In genomic region chr5:1316588-1316902, GRCh38 we compare ENCODE assay signal across 12 cellular contexts. TPM values are rescaled to one million over a fixed set of nuclear protein-coding genes. Genes with fewer than 3 reads are reported as not detected.
DNase-seq lines count a peak whose midpoint lies in the region; ATAC-seq and TF ChIP-seq lines count a peak whose summit lies in the region.
"Had no signal": no experiment of that assay in that cellular context is flagged by ENCODE, and none has a peak within 500 bp of the region (broad histone marks: within the 10 kb centered on the region; RNA-seq: fewer than 3 reads in every experiment).

No MANE protein-coding gene starts in this region.

- in situ Hi-C loops in GM18951 (cut with MboI; ENCODE audit: low sequenced_read_pairs, unreplicated experiment), result no loop called here

- peaks cover 4% of the 10 kb centered on the region for H3K9me3 Mint-ChIP-seq in CD4-positive, alpha-beta T cell
- H3K9me3 Mint-ChIP-seq in activated T-helper 1 cell treated with anti-CD3 and anti-CD28 coated beads, Interleukin-12 subunit alpha, Interleukin-12 subunit beta, Interleukin-2, Interleukin-4 antibody, amounts not matched to agents 30 ng/mL and 10 ng/mL and 1 ng/mL, durations not matched to agents 14 hours and 24 hours and 36 hours, result no peaks in the 10 kb centered on the region
- no peaks in the 10 kb centered on the region for H3K9me3 Mint-ChIP-seq in nephron progenitor cell

- DNase-seq in CD4-positive, alpha-beta T cell, result no peak
- DNase-seq in activated T-helper 1 cell treated with anti-CD3 and anti-CD28 coated beads, Interleukin-12 subunit alpha, Interleukin-12 subunit beta, Interleukin-2, Interleukin-4 antibody, amounts not matched to agents 30 ng/mL and 10 ng/mL and 1 ng/mL, durations not matched to agents 14 hours and 24 hours and 36 hours (ENCODE audit: low spot score), result no peak
- DNase-seq in nephron progenitor cell (no peak), NCI-H1930 (lab: John Stamatoyannopoulos, UW) (no peak), NCI-H446 (lab: John Stamatoyannopoulos, UW) (no peak), NCI-H146 treated with DMSO at 0.1 percent for 48 hours (lab: John Stamatoyannopoulos, UW; ENCODE audit: unreplicated experiment) (no peak)
- DNase-seq: glutamatergic neuron, KG1, midbrain had no signal

- peaks cover 56% of the 10 kb centered on the region for H3K36me3 Mint-ChIP-seq in CD4-positive, alpha-beta T cell (ENCODE audit: low read depth)
- peaks cover 30% of the 10 kb centered on the region for H3K36me3 Mint-ChIP-seq in activated T-helper 1 cell treated with anti-CD3 and anti-CD28 coated beads, Interleukin-12 subunit alpha, Interleukin-12 subunit beta, Interleukin-2, Interleukin-4 antibody, amounts not matched to agents 30 ng/mL and 10 ng/mL and 1 ng/mL, durations not matched to agents 14 hours and 24 hours and 36 hours (ENCODE audit: low read depth)
- peaks cover 17% of the 10 kb centered on the region for H3K36me3 Mint-ChIP-seq in nephron progenitor cell (ENCODE audit: low read depth)

- no peak for TF ChIP-seq CTCF in CD4-positive, alpha-beta T cell (IDR thresholded peaks at IDR 0.05)
- TF ChIP-seq CTCF in nephron progenitor cell (IDR thresholded peaks at IDR 0.05), result no peak

- intact Hi-C loops in CD4-positive, alpha-beta T cell (cut with DNase I, micrococcal nuclease), result loop anchor here (1.0 to 10.0 kb wide), 3 partner anchors 28 to 62 kb away; partner anchors contain the start of gene CLPTM1L (in 1 of the 2)
- intact Hi-C loops in activated T-helper 1 cell treated with anti-CD3 and anti-CD28 coated beads, Interleukin-12 subunit alpha, Interleukin-12 subunit beta, Interleukin-2, Interleukin-4 antibody, amounts not matched to agents 30 ng/mL and 10 ng/mL and 1 ng/mL, durations not matched to agents 14 hours and 24 hours and 36 hours (cut with micrococcal nuclease), result no loop called here

- peaks cover 61% of the 10 kb centered on the region for H3K4me1 Mint-ChIP-seq in CD4-positive, alpha-beta T cell (ENCODE audit: low read depth)
- peaks cover 60% of the 10 kb centered on the region for H3K4me1 Mint-ChIP-seq in activated T-helper 1 cell treated with anti-CD3 and anti-CD28 coated beads, Interleukin-12 subunit alpha, Interleukin-12 subunit beta, Interleukin-2, Interleukin-4 antibody, amounts not matched to agents 30 ng/mL and 10 ng/mL and 1 ng/mL, durations not matched to agents 14 hours and 24 hours and 36 hours (ENCODE audit: low read depth)
- H3K4me1 Mint-ChIP-seq in nephron progenitor cell, result peaks cover 26% of the 10 kb centered on the region

- H3K27me3 Mint-ChIP-seq in CD4-positive, alpha-beta T cell, result no peaks in the 10 kb centered on the region
- H3K27me3 Mint-ChIP-seq in activated T-helper 1 cell treated with anti-CD3 and anti-CD28 coated beads, Interleukin-12 subunit alpha, Interleukin-12 subunit beta, Interleukin-2, Interleukin-4 antibody, amounts not matched to agents 30 ng/mL and 10 ng/mL and 1 ng/mL, durations not matched to agents 14 hours and 24 hours and 36 hours (ENCODE audit: insufficient read depth), result no peaks in the 10 kb centered on the region
- peaks cover 1% of the 10 kb centered on the region for H3K27me3 Mint-ChIP-seq in nephron progenitor cell (ENCODE audit: low read depth, poor library complexity)

- H3K27ac Mint-ChIP-seq in CD4-positive, alpha-beta T cell, result peak overlapping the region; percentile 95
- peak overlapping the region; percentile 78 for H3K27ac Mint-ChIP-seq in activated T-helper 1 cell treated with anti-CD3 and anti-CD28 coated beads, Interleukin-12 subunit alpha, Interleukin-12 subunit beta, Interleukin-2, Interleukin-4 antibody, amounts not matched to agents 30 ng/mL and 10 ng/mL and 1 ng/mL, durations not matched to agents 14 hours and 24 hours and 36 hours
- no peak overlapping the region for H3K27ac Mint-ChIP-seq in nephron progenitor cell

- H3K4me3 Mint-ChIP-seq in CD4-positive, alpha-beta T cell, result peak overlapping the region; percentile 81
- peak overlapping the region; percentile 53 for H3K4me3 Mint-ChIP-seq in activated T-helper 1 cell treated with anti-CD3 and anti-CD28 coated beads, Interleukin-12 subunit alpha, Interleukin-12 subunit beta, Interleukin-2, Interleukin-4 antibody, amounts not matched to agents 30 ng/mL and 10 ng/mL and 1 ng/mL, durations not matched to agents 14 hours and 24 hours and 36 hours
- H3K4me3 Mint-ChIP-seq in nephron progenitor cell, result peak overlapping the region; percentile 44

- peak overlapping the region; percentile 57 for H3K27ac ChIP-seq in CD4-positive, alpha-beta T cell (ENCODE audit: low read depth, low read length)

- H3K9me3 ChIP-seq in CD4-positive, alpha-beta T cell (ENCODE audit: control insufficient read depth, low read length), result peaks cover under 1% of the 10 kb centered on the region

- ATAC-seq in CD4-positive, alpha-beta T cell (ENCODE audit: poor library complexity), result peak; percentile 2
- no peak for ATAC-seq in GM19395 (IDR thresholded peaks at IDR 0.05; ENCODE audit: unreplicated experiment)

- H3K27me3 ChIP-seq in CD4-positive, alpha-beta T cell (ENCODE audit: control insufficient read depth, insufficient read depth, low read length), result no peaks in the 10 kb centered on the region

- CTCF ChIA-PET in CD4-positive, alpha-beta T cell (lab: Charles Lee), result no interaction called here

- POLR2A ChIA-PET in CD4-positive, alpha-beta T cell (lab: Charles Lee), result interaction anchor here (1.3 to 4.5 kb wide), 12 partner anchors 10 to 484 kb away, joined by 3 to 44 read pairs (median 9); partner anchors contain the start of genes CLPTM1L, NDUFS6 and TERT

- TF ChIP-seq POLR2A in GM18951 (IDR thresholded peaks at IDR 0.05; ENCODE audit: extremely low read depth, insufficient read depth, insufficient read length), result peak; percentile 13

RNA-seq across cellular contexts. Expression of gene TERT, which starts 21.7 kb away (rescaled TPM):
- total RNA-seq in CD4-positive, alpha-beta T cell, result under 1 TPM; 0.55 to 0.84 TPM
- total RNA-seq in activated T-helper 1 cell treated with anti-CD3 and anti-CD28 coated beads, Interleukin-12 subunit alpha, Interleukin-12 subunit beta, Interleukin-2, Interleukin-4 antibody, amounts not matched to agents 30 ng/mL and 10 ng/mL and 1 ng/mL, durations not matched to agents 14 hours and 24 hours and 36 hours, result 12.3 and 12.5 TPM in 2 replicates
- total RNA-seq: bronchial epithelial cell had no signal

RNA-seq across cellular contexts. Expression of gene CLPTM1L, which starts 28.4 kb away (rescaled TPM):
- total RNA-seq in CD4-positive, alpha-beta T cell, result 10 to 100 TPM; 47.2 to 47.4 TPM
- total RNA-seq in activated T-helper 1 cell treated with anti-CD3 and anti-CD28 coated beads, Interleukin-12 subunit alpha, Interleukin-12 subunit beta, Interleukin-2, Interleukin-4 antibody, amounts not matched to agents 30 ng/mL and 10 ng/mL and 1 ng/mL, durations not matched to agents 14 hours and 24 hours and 36 hours, result 132 and 133 TPM in 2 replicates
